ENCODE assay signal across 24 cellular contexts in genomic region chr10:99920486-99920885, GRCh38.
A peak's percentile ranks its signal among the peaks of the same experiment; 100 is the strongest.
DNase-seq lines count a peak whose midpoint lies in the region; ATAC-seq, FAIRE-seq and TF ChIP-seq lines count a peak whose summit lies in the region.
"Had no signal": no experiment of that assay in that cellular context is flagged by ENCODE, and none has a peak within 500 bp of the region (broad histone marks: within the 10 kb centered on the region; RNA-seq: fewer than 3 reads in every experiment).

No MANE protein-coding gene starts in this region.

- H3K23ac ChIP-seq in mesendoderm (ENCODE audit: low read length) = no peak overlapping the region

- TF ChIP-seq CTCF in Peyer's patch (IDR thresholded peaks at IDR 0.05) = no peak
- TF ChIP-seq CTCF in endothelial cell of umbilical vein (IDR thresholded peaks at IDR 0.05; ENCODE audit: extremely low read depth in 1 of 2, insufficient read depth in 1 of 2, low read depth in 1 of 2, low read length in 2 of 2) = no peak
- no peak for TF ChIP-seq CTCF in suprapubic skin (IDR thresholded peaks at IDR 0.05)

- POLR2A ChIA-PET in endothelial cell of umbilical vein (lab: Charles Lee) = no interaction called here

- H3K79me2 ChIP-seq in endothelial cell of umbilical vein (ENCODE audit: control insufficient read depth, insufficient read depth, low read length) = peaks cover 89% of the 10 kb centered on the region
- no peaks in the 10 kb centered on the region for H3K79me2 ChIP-seq in mesendoderm (ENCODE audit: control insufficient read depth, insufficient read depth, low read length)

- H2BK15ac ChIP-seq in mesendoderm (replicated peaks; ENCODE audit: low read depth) = no peak overlapping the region

- ATAC-seq in HG03378 (IDR thresholded peaks at IDR 0.05; ENCODE audit: unreplicated experiment) = no peak
- ATAC-seq: activated CD4-positive, alpha-beta T cell treated with anti-CD3 and anti-CD28 coated beads for 36 hours; stimulated activated memory B cell treated with anti-CD40 and anti-IgM and Interleukin-4, amounts not matched to agents 10 μg/mL and 1 μg/mL and 100 μg/mL, for 72 hours had no signal

- no peak for TF ChIP-seq EP300 in suprapubic skin (IDR thresholded peaks at IDR 0.05)

- CTCF ChIA-PET in endothelial cell of umbilical vein (lab: Charles Lee) = interaction anchor here (0.8 to 3.3 kb wide), 7 partner anchors 10 to 125 kb away, joined by 3 to 21 read pairs (median 8); partner anchors contain the start of gene DNMBP

- peaks cover 0 to 57% (median 0%) of the 10 kb centered on the region in 4 donors for H3K4me1 ChIP-seq in Peyer's patch
- H3K4me1 ChIP-seq in endothelial cell of umbilical vein (ENCODE audit: control insufficient read depth, extremely low read depth, insufficient read depth, low read length) = peaks cover 53% of the 10 kb centered on the region
- peaks cover 2% of the 10 kb centered on the region for H3K4me1 ChIP-seq in mesendoderm (ENCODE audit: control insufficient read depth, low read depth, low read length)
- peaks cover 45% of the 10 kb centered on the region for H3K4me1 ChIP-seq in suprapubic skin
- H3K4me1 ChIP-seq: testis had no signal

- peak overlapping the region; percentile 26 for H3K4ac ChIP-seq in mesendoderm (ENCODE audit: low read depth, low read length)

- H4K20me1 ChIP-seq in endothelial cell of umbilical vein (replicated peaks; ENCODE audit: control insufficient read depth, extremely low read depth, insufficient read depth, low read length) = no peaks in the 10 kb centered on the region

- no peak overlapping the region for H3K18ac ChIP-seq in mesendoderm (ENCODE audit: low read length)

- BruUV-seq in endothelial cell of umbilical vein (replicated peaks; lab: Mats Ljungman, UMichigan) = TSS peak; percentile 56

- no peaks in the 10 kb centered on the region for H3K27me3 ChIP-seq in Peyer's patch
- H3K27me3 ChIP-seq in endothelial cell of umbilical vein (ENCODE audit: control insufficient read depth in 2 of 2, insufficient read depth in 2 of 2, low read length in 2 of 2) = no peaks in the 10 kb centered on the region
- no peaks in the 10 kb centered on the region for H3K27me3 ChIP-seq in mesendoderm (ENCODE audit: insufficient read depth, low read length, poor library complexity)
- no peaks in the 10 kb centered on the region for H3K27me3 ChIP-seq in suprapubic skin
- H3K27me3 ChIP-seq: ascending aorta, testis had no signal

- H4K8ac ChIP-seq in mesendoderm (ENCODE audit: low read depth, low read length) = no peak overlapping the region

- no peaks in the 10 kb centered on the region for H3K9me3 ChIP-seq in Peyer's patch
- H3K9me3 ChIP-seq in endothelial cell of umbilical vein (replicated peaks; ENCODE audit: control insufficient read depth, insufficient read depth, low read length) = no peaks in the 10 kb centered on the region
- H3K9me3 ChIP-seq in suprapubic skin = no peaks in the 10 kb centered on the region
- H3K9me3 ChIP-seq: ascending aorta, testis had no signal

- no peak for FAIRE-seq in endothelial cell of umbilical vein (lab: Jason Lieb, UNC)
- FAIRE-seq: G401.6 had no signal

- no peak overlapping the region for H2BK120ac ChIP-seq in mesendoderm (ENCODE audit: low read depth, low read length)

- peak overlapping the region in 3 of 4 donors; percentile 61 to 91 (median 79) for H3K27ac ChIP-seq in Peyer's patch
- H3K27ac ChIP-seq in endothelial cell of umbilical vein (ENCODE audit: insufficient read depth, low read depth, low read length) = peak overlapping the region; percentile 81
- H3K27ac ChIP-seq in mesendoderm (ENCODE audit: low read depth, low read length) = no peak overlapping the region
- peak overlapping the region; percentile 31 for H3K27ac ChIP-seq in suprapubic skin
- H3K27ac ChIP-seq: ascending aorta, testis had no signal

- dilution Hi-C loops in endothelial cell of umbilical vein (cut with MboI; ENCODE audit: extremely low pct_ligation_motif_present, low sequenced_read_pairs) = no loop called here

- H3K36me3 ChIP-seq in Peyer's patch = peaks cover 0 to 4% (median 0%) of the 10 kb centered on the region in 3 donors
- peaks cover 0 to 3% of the 10 kb centered on the region in 2 experiments for H3K36me3 ChIP-seq in endothelial cell of umbilical vein (ENCODE audit: control insufficient read depth in 2 of 2, extremely low read depth in 1 of 2, insufficient read depth in 2 of 2, low read length in 2 of 2)
- no peaks in the 10 kb centered on the region for H3K36me3 ChIP-seq in mesendoderm (ENCODE audit: control insufficient read depth, insufficient read depth, low read length)
- H3K36me3 ChIP-seq in suprapubic skin = no peaks in the 10 kb centered on the region
- H3K36me3 ChIP-seq: ascending aorta had no signal

- no CpG with 5 or more reads among the region's 5 CpGs for WGBS in mesendoderm (ENCODE audit: extremely low coverage, insufficient coverage, low lambda C conversion rate)
- WGBS in suprapubic skin = 96% methylated on average over 5 of the region's 5 CpGs

- TF ChIP-seq POLR2A in Peyer's patch (IDR thresholded peaks at IDR 0.05) = peak in 1 of 2 donors; percentile 5
- no peak for TF ChIP-seq POLR2A in endothelial cell of umbilical vein (IDR thresholded peaks at IDR 0.05; ENCODE audit: low read depth, low read length)
- no peak for TF ChIP-seq POLR2A in suprapubic skin (IDR thresholded peaks at IDR 0.05)

- H3K79me1 ChIP-seq in mesendoderm (ENCODE audit: low read length) = peaks cover 7% of the 10 kb centered on the region

- peak overlapping the region in 2 of 4 donors; percentile 17 to 30 for H3K4me3 ChIP-seq in Peyer's patch
- no peak overlapping the region for H3K4me3 ChIP-seq in endothelial cell of umbilical vein (replicated peaks in 1 of 3; ENCODE audit: insufficient read depth in 1 of 3, low read depth in 1 of 3, low read length in 3 of 3)
- no peak overlapping the region for H3K4me3 ChIP-seq in mesendoderm (ENCODE audit: low read length)
- no peak overlapping the region for H3K4me3 ChIP-seq in suprapubic skin
- H3K4me3 ChIP-seq: ascending aorta, skin epidermis, testis had no signal

- no peak overlapping the region for H2AFZ ChIP-seq in endothelial cell of umbilical vein (ENCODE audit: low read depth, low read length)

- no peaks in the 10 kb centered on the region for H3K9me1 ChIP-seq in endothelial cell of umbilical vein (replicated peaks; ENCODE audit: control insufficient read depth, extremely low read depth, insufficient read depth, low read length)

- no peak overlapping the region for H3K56ac ChIP-seq in mesendoderm (ENCODE audit: low read length)

- H3K9ac ChIP-seq in endothelial cell of umbilical vein (replicated peaks; ENCODE audit: extremely low read depth, insufficient read depth, low read length) = no peak overlapping the region
- no peak overlapping the region for H3K9ac ChIP-seq in mesendoderm (ENCODE audit: low read length)

- intact Hi-C loops in endothelial cell of umbilical vein (cut with micrococcal nuclease) = loop anchor here (5.0 kb wide), 1 partner anchor 37 kb away; no protein-coding TSS in a partner anchor

- no peak overlapping the region for H4K5ac ChIP-seq in mesendoderm (ENCODE audit: low read length)

- peak in 1 of 3 donors; percentile 77 for DNase-seq in Peyer's patch
- DNase-seq in endothelial cell of umbilical vein (ENCODE audit: low read depth, low spot score) = no peak
- DNase-seq in mesendoderm = no peak
- DNase-seq in suprapubic skin (ENCODE audit: low spot score in 2 of 2) = no peak
- DNase-seq in activated CD4-positive, alpha-beta T cell treated with anti-CD3 and anti-CD28 coated beads for 1 hour = no peak
- DNase-seq in SW 1271 (lab: John Stamatoyannopoulos, UW) = no peak
- no peak for DNase-seq in amygdala (lab: John Stamatoyannopoulos, UW)
- DNase-seq: activated CD4-positive, alpha-beta T cell treated with anti-CD3 and anti-CD28 coated beads for 36 hours; activated naive CD4-positive, alpha-beta T cell treated with anti-CD3 and anti-CD28 coated beads, Interleukin-2, amount 50 U/mL, for 16 hours; CD4-positive, CD25-positive, alpha-beta regulatory T cell; DMS 273 treated with DMSO at 0.1 percent for 48 hours; effector CD4-positive, alpha-beta T cell; Kasumi-1; NCI-H1048; NCI-H187 treated with DMSO at 0.1 percent for 48 hours; NCI-H82; SHP77 treated with DMSO at 0.1 percent for 48 hours; stimulated activated CD4-positive, alpha-beta T cell treated with anti-CD3 and anti-CD28 coated beads, Interleukin-2, amount 100 ng/mL, for 24 hours; testis had no signal

- H3K4me2 ChIP-seq in endothelial cell of umbilical vein (ENCODE audit: insufficient read depth, low read length) (peak overlapping the region; percentile 70), mesendoderm (ENCODE audit: low read length) (no peak overlapping the region)

- H2BK5ac ChIP-seq in mesendoderm (ENCODE audit: low read length) = no peak overlapping the region

- H2AK5ac ChIP-seq in mesendoderm (ENCODE audit: low read length) = no peak overlapping the region

TF ChIP-seq in endothelial cell of umbilical vein, 7 proteins besides CTCF, POLR2A, EP300 and RAD21:
- no peak for TF ChIP-seq MAX (IDR thresholded peaks at IDR 0.05; ENCODE audit: insufficient read depth, insufficient read length)
- TF ChIP-seq JUN (IDR thresholded peaks at IDR 0.05; ENCODE audit: borderline replicate concordance, insufficient read depth, insufficient read length, low read depth) = no peak
- TF ChIP-seq EZH2 (IDR thresholded peaks at IDR 0.05; ENCODE audit: borderline replicate concordance, low read depth, low read length, severe bottlenecking) = no peak
- TF ChIP-seq POLR2AphosphoS5 (IDR thresholded peaks at IDR 0.05; ENCODE audit: insufficient read depth, low read depth, low read length) = no peak
- no peak for TF ChIP-seq MYC (IDR thresholded peaks at IDR 0.05; ENCODE audit: low read depth, low read length)
- TF ChIP-seq FOS (IDR thresholded peaks at IDR 0.05; ENCODE audit: borderline replicate concordance, insufficient read depth, low read length) = no peak
- no peak for TF ChIP-seq GATA2 (IDR thresholded peaks at IDR 0.05; ENCODE audit: insufficient read depth, insufficient read length, low read depth, low read length)
